ENCODE assay signal across 14 cellular contexts in the genomic region with DNA sequence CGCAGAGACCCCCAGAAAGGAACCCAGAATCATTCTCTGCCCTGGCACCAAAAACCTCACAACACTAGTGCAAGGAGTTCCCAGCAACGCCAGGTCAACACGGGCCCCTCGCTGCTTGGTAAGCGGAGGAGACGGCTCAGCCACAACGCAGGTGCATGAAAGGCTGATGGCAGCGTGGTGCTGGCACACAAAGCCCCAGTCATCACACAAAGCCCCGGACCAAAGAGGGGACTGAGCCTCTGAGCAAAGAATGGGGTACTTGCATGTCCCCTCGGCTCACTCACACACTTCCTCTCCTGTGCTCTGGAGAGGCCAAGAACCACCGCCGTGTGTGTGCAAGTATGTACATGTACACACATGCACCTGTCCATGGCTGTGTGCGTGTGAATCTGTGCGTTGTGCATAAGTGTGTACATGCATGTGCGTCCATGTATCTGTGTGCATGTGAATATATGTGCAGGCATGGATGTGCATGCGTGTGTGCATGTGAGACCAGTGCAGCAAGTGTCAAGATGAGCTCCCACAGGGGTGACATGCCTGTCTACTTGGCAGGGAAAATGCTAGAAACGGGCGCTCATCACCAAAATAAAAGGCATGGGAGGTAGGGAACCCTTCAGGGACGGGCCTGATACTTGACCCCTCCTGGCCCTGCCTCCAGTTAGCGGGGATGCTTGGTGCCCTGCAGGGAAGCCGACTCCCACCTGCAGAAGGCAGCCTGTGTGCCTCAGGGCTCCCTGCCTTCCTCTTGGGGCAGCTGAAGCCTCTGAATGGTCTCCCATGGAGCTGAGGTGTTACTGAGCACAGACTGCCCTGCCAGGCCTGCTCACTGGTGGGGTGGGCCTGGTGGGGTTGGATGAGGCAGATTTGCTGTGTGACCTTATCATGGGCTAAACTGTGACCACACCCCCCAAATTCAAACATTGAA.
"Had no signal": no experiment of that assay in that cellular context is flagged by ENCODE, and none has a peak within 500 bp of the region (broad histone marks: within the 10 kb centered on the region; RNA-seq: fewer than 3 reads in every experiment).

No MANE protein-coding gene starts in this region.

- H3K27ac ChIP-seq: brain microvascular endothelial cell had no signal

- H3K4me3 ChIP-seq: lung had no signal

- H3K27me3 Mint-ChIP-seq: activated CD4-positive, alpha-beta T cell treated with anti-CD3 and anti-CD28 coated beads, Interleukin-2, amount 10 ng/mL, durations not matched to agents 7 days and 5 days; activated naive CD4-positive, alpha-beta T cell treated with anti-CD3 and anti-CD28 coated beads, Interleukin-2, amount 50 U/mL, for 24 hours; activated T-helper 17 cell treated with anti-CD3 and anti-CD28 coated beads, Interleukin-2, amount 50 U/mL, for 72 hours; stimulated activated naive CD8-positive, alpha-beta T cell treated with anti-CD3 and anti-CD28 coated beads, Interleukin-15, Interleukin-2, amounts not matched to agents 100 ng/mL and 50 ng/mL, for 24 hours had no signal

- DNase-seq: activated CD4-positive, alpha-beta T cell treated with anti-CD3 and anti-CD28 coated beads, Interleukin-2, amount 10 ng/mL, durations not matched to agents 7 days and 5 days; activated CD4-positive, CD25-positive, alpha-beta regulatory T cell; activated CD8-positive, alpha-beta memory T cell treated with anti-CD3 and anti-CD28 coated beads for 24 hours; amygdala; brain microvascular endothelial cell; hippocampal formation; naive B cell; occipital lobe; stimulated activated CD4-positive, alpha-beta T cell treated with anti-CD3 and anti-CD28 coated beads, Interleukin-4, amount 100 ng/mL, for 24 hours had no signal

- H3K36me3 ChIP-seq: brain microvascular endothelial cell had no signal

- H3K4me3 Mint-ChIP-seq: activated CD4-positive, alpha-beta T cell treated with anti-CD3 and anti-CD28 coated beads, Interleukin-2, amount 10 ng/mL, durations not matched to agents 7 days and 5 days; activated naive CD4-positive, alpha-beta T cell treated with anti-CD3 and anti-CD28 coated beads, Interleukin-2, amount 50 U/mL, for 24 hours; activated T-helper 17 cell treated with anti-CD3 and anti-CD28 coated beads, Interleukin-2, amount 50 U/mL, for 72 hours; stimulated activated naive CD8-positive, alpha-beta T cell treated with anti-CD3 and anti-CD28 coated beads, Interleukin-15, Interleukin-2, amounts not matched to agents 100 ng/mL and 50 ng/mL, for 24 hours; T-helper 1 cell treated with Interleukin-12 subunit alpha and Interleukin-12 subunit beta and Interleukin-4 antibody, amounts not matched to agents 30 μg/mL and 1 μg/mL, for 36 hours had no signal

- H3K4me1 Mint-ChIP-seq: activated T-helper 17 cell treated with anti-CD3 and anti-CD28 coated beads, Interleukin-2, amount 50 U/mL, for 72 hours had no signal

- H3K36me3 Mint-ChIP-seq: activated naive CD4-positive, alpha-beta T cell treated with anti-CD3 and anti-CD28 coated beads, Interleukin-2, amount 50 U/mL, for 24 hours; naive B cell had no signal

- H3K27ac Mint-ChIP-seq: activated CD4-positive, alpha-beta T cell treated with anti-CD3 and anti-CD28 coated beads, Interleukin-2, amount 10 ng/mL, durations not matched to agents 7 days and 5 days; activated naive CD4-positive, alpha-beta T cell treated with anti-CD3 and anti-CD28 coated beads, Interleukin-2, amount 50 U/mL, for 24 hours; activated T-helper 17 cell treated with anti-CD3 and anti-CD28 coated beads, Interleukin-2, amount 50 U/mL, for 72 hours; stimulated activated naive CD8-positive, alpha-beta T cell treated with anti-CD3 and anti-CD28 coated beads, Interleukin-15, Interleukin-2, amounts not matched to agents 100 ng/mL and 50 ng/mL, for 24 hours; T-helper 1 cell treated with Interleukin-12 subunit alpha and Interleukin-12 subunit beta and Interleukin-4 antibody, amounts not matched to agents 30 μg/mL and 1 μg/mL, for 36 hours had no signal

- H3K27me3 ChIP-seq: brain microvascular endothelial cell had no signal

- H3K9me3 Mint-ChIP-seq: activated CD4-positive, alpha-beta T cell treated with anti-CD3 and anti-CD28 coated beads, Interleukin-2, amount 10 ng/mL, durations not matched to agents 7 days and 5 days; activated naive CD4-positive, alpha-beta T cell treated with anti-CD3 and anti-CD28 coated beads, Interleukin-2, amount 50 U/mL, for 24 hours; activated T-helper 17 cell treated with anti-CD3 and anti-CD28 coated beads, Interleukin-2, amount 50 U/mL, for 72 hours; naive B cell; stimulated activated naive CD8-positive, alpha-beta T cell treated with anti-CD3 and anti-CD28 coated beads, Interleukin-15, Interleukin-2, amounts not matched to agents 100 ng/mL and 50 ng/mL, for 24 hours; T-helper 1 cell treated with Interleukin-12 subunit alpha and Interleukin-12 subunit beta and Interleukin-4 antibody, amounts not matched to agents 30 μg/mL and 1 μg/mL, for 36 hours had no signal
